ENCODE assay signal across 17 cellular contexts in the genomic region with DNA sequence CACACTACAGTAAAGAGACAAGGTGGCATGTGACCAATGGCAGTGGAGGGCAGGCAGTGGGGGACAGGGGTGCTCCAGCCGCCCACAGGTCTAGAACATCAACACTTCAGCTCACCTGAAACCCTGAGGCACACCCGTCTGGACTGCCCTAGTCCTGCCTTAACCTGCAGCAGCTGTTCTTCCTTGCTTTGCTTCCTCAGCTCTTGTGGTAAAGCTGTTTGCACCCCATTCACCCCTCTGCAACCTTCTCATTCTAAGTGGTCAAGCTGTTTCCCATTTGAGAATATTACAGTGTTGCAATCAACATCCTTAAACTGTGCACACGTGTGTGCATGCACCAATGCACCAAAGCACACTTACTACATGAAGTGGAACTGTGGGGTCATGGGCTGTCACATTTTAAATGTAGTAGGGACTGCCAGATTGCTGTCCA. TPM values are rescaled to one million over a fixed set of nuclear protein-coding genes. Genes with fewer than 3 reads are reported as not detected.
DNase-seq lines count a peak whose midpoint lies in the region; ATAC-seq and TF ChIP-seq lines count a peak whose summit lies in the region.
"Had no signal": no experiment of that assay in that cellular context is flagged by ENCODE, and none has a peak within 500 bp of the region (broad histone marks: within the 10 kb centered on the region; RNA-seq: fewer than 3 reads in every experiment).

No MANE protein-coding gene starts in this region.

- intact Hi-C loops in activated B cell treated with CpG ODN at 0.5 μM for 24 hours (cut with micrococcal nuclease) (no loop called here), adrenal gland (cut with DNase I) (no loop called here)
- intact Hi-C loops in activated CD4-positive, alpha-beta memory T cell treated with anti-CD3 and anti-CD28 coated beads for 36 hours (cut with micrococcal nuclease): no loop called here

- no peaks in the 10 kb centered on the region for H3K36me3 Mint-ChIP-seq in activated B cell treated with CpG ODN at 0.5 μM for 24 hours (ENCODE audit: low read depth)
- H3K36me3 Mint-ChIP-seq in activated CD4-positive, alpha-beta memory T cell treated with anti-CD3 and anti-CD28 coated beads for 36 hours: no peaks in the 10 kb centered on the region

- H3K36me3 ChIP-seq in DOHH2 (ENCODE audit: control insufficient read depth, low read length) (no peaks in the 10 kb centered on the region), adrenal gland (replicated peaks in 1 of 2) (no peaks in the 10 kb centered on the region)
- H3K36me3 ChIP-seq: heart right ventricle had no signal

- no peaks in the 10 kb centered on the region for H4K20me1 ChIP-seq in DOHH2 (ENCODE audit: control insufficient read depth, insufficient read depth, low read depth, low read length)

- no peak for DNase-seq in activated B cell treated with CpG ODN at 0.5 μM for 24 hours
- no peak for DNase-seq in adrenal gland
- DNase-seq in activated CD4-positive, alpha-beta memory T cell treated with anti-CD3 and anti-CD28 coated beads for 36 hours: no peak
- DNase-seq in GM19240 (ENCODE audit: insufficient read length, low spot score): no peak
- DNase-seq: activated CD4-positive, CD25-positive, alpha-beta regulatory T cell; dorsolateral prefrontal cortex; esophagus squamous epithelium; H9; heart right ventricle; NCI-H226; stimulated activated CD4-positive, alpha-beta T cell treated with anti-CD3 and anti-CD28 coated beads, Interleukin-4, amount 100 ng/mL, for 4 hours; trophoblast cell had no signal

- no peaks in the 10 kb centered on the region for H3K27me3 ChIP-seq in DOHH2 (ENCODE audit: control insufficient read depth, low read length)
- peaks cover 4% of the 10 kb centered on the region for H3K27me3 ChIP-seq in adrenal gland
- H3K27me3 ChIP-seq: esophagus squamous epithelium had no signal

- no peak for TF ChIP-seq POLR2A in adrenal gland (IDR thresholded peaks at IDR 0.05)

- WGBS in adrenal gland, 4 donors: 66 to 78% (median 76%) methylated on average over 3 of the region's 3 CpGs

- peak overlapping the region; percentile 83 for H3K4me2 ChIP-seq in DOHH2 (ENCODE audit: low read length)

- H3K4me3 Mint-ChIP-seq in activated B cell treated with CpG ODN at 0.5 μM for 24 hours: no peak overlapping the region
- no peak overlapping the region for H3K4me3 Mint-ChIP-seq in activated CD4-positive, alpha-beta memory T cell treated with anti-CD3 and anti-CD28 coated beads for 36 hours
- H3K4me3 Mint-ChIP-seq: H9 had no signal

- peak overlapping the region; percentile 24 for H3K27ac Mint-ChIP-seq in activated B cell treated with CpG ODN at 0.5 μM for 24 hours
- no peak overlapping the region for H3K27ac Mint-ChIP-seq in activated CD4-positive, alpha-beta memory T cell treated with anti-CD3 and anti-CD28 coated beads for 36 hours

- H3K27me3 Mint-ChIP-seq in activated B cell treated with CpG ODN at 0.5 μM for 24 hours: no peaks in the 10 kb centered on the region
- peaks cover 8% of the 10 kb centered on the region for H3K27me3 Mint-ChIP-seq in activated CD4-positive, alpha-beta memory T cell treated with anti-CD3 and anti-CD28 coated beads for 36 hours
- H3K27me3 Mint-ChIP-seq: IgD-negative memory B cell had no signal

- H3K9me3 ChIP-seq in DOHH2 (ENCODE audit: control insufficient read depth, insufficient read depth, low read length) (no peaks in the 10 kb centered on the region), adrenal gland (replicated peaks in 1 of 3) (no peaks in the 10 kb centered on the region)
- H3K9me3 ChIP-seq: esophagus squamous epithelium had no signal

- H3K4me3 ChIP-seq in DOHH2 (ENCODE audit: low read length) (peak overlapping the region; percentile 69), adrenal gland (no peak overlapping the region)
- H3K4me3 ChIP-seq: dorsolateral prefrontal cortex, esophagus squamous epithelium, heart right ventricle had no signal

- H3K27ac ChIP-seq in DOHH2 (ENCODE audit: low read depth, low read length) (peak overlapping the region; percentile 81), adrenal gland (no peak overlapping the region)
- H3K27ac ChIP-seq: dorsolateral prefrontal cortex, heart right ventricle had no signal

- TF ChIP-seq CTCF in DOHH2 (IDR thresholded peaks at IDR 0.05; ENCODE audit: low read depth, low read length, poor library complexity, severe bottlenecking) (no peak), activated B cell treated with CpG ODN at 0.5 μM for 24 hours (IDR thresholded peaks at IDR 0.05) (no peak), adrenal gland (IDR thresholded peaks at IDR 0.05) (no peak)

- H3K4me1 ChIP-seq in DOHH2 (ENCODE audit: control insufficient read depth, low read length): peaks cover 52% of the 10 kb centered on the region
- no peaks in the 10 kb centered on the region for H3K4me1 ChIP-seq in adrenal gland (replicated peaks in 1 of 2)
- H3K4me1 ChIP-seq: heart right ventricle had no signal

- H3F3A ChIP-seq in DOHH2 (ENCODE audit: control insufficient read depth, insufficient read depth): peaks cover 19% of the 10 kb centered on the region

- POLR2A ChIA-PET in activated B cell treated with CpG ODN at 0.5 μM for 24 hours (lab: Charles Lee): interaction anchor here (0.5 kb wide), 1 partner anchor 1202 kb away, joined by 3 read pairs; no protein-coding TSS in a partner anchor
- POLR2A ChIA-PET in activated CD4-positive, alpha-beta memory T cell treated with anti-CD3 and anti-CD28 coated beads for 36 hours (lab: Charles Lee): no interaction called here

- H3K4me1 Mint-ChIP-seq in activated B cell treated with CpG ODN at 0.5 μM for 24 hours: peaks cover 28% of the 10 kb centered on the region
- H3K4me1 Mint-ChIP-seq in activated CD4-positive, alpha-beta memory T cell treated with anti-CD3 and anti-CD28 coated beads for 36 hours (ENCODE audit: low read depth): peaks cover 5% of the 10 kb centered on the region

- no peaks in the 10 kb centered on the region for H3K79me2 ChIP-seq in DOHH2 (ENCODE audit: control insufficient read depth, low read length)

- H3K9me3 Mint-ChIP-seq in activated B cell treated with CpG ODN at 0.5 μM for 24 hours: no peaks in the 10 kb centered on the region
- no peaks in the 10 kb centered on the region for H3K9me3 Mint-ChIP-seq in activated CD4-positive, alpha-beta memory T cell treated with anti-CD3 and anti-CD28 coated beads for 36 hours
- H3K9me3 Mint-ChIP-seq: H9 had no signal

- CTCF ChIA-PET in activated B cell treated with CpG ODN at 0.5 μM for 24 hours (lab: Charles Lee): interaction anchor here (1.4 kb wide), 1 partner anchor 13 kb away, joined by 4 read pairs; no protein-coding TSS in a partner anchor
- CTCF ChIA-PET in activated CD4-positive, alpha-beta memory T cell treated with anti-CD3 and anti-CD28 coated beads for 36 hours (lab: Charles Lee): interaction anchor here (1.5 kb wide), 1 partner anchor 101 kb away, joined by 4 read pairs; no protein-coding TSS in a partner anchor

- ATAC-seq in GM19023 (IDR thresholded peaks at IDR 0.05; ENCODE audit: unreplicated experiment): peak; percentile 39
- peak; percentile 39 for ATAC-seq in HG03135 (IDR thresholded peaks at IDR 0.05; ENCODE audit: unreplicated experiment)
- ATAC-seq in activated B cell treated with CpG ODN at 0.5 μM for 24 hours (ENCODE audit: low read depth): peak; percentile 30
- ATAC-seq in HG03439 (IDR thresholded peaks at IDR 0.05; ENCODE audit: unreplicated experiment): no peak
- ATAC-seq: heart right ventricle had no signal

- H3K9me2 ChIP-seq in DOHH2 (replicated peaks; ENCODE audit: control insufficient read depth, low read length): no peaks in the 10 kb centered on the region

RNA-seq across cellular contexts. Expression of a gene that starts 32.3 kb away (rescaled TPM):
- total RNA-seq in activated B cell treated with CpG ODN at 0.5 μM for 24 hours (not detected in 2 replicates), adrenal gland (1 to 10 TPM in 3 of 8 donors, under 1 TPM in 2, not detected in 3; 0.28 to 1.8 (median 1.0) TPM)
- polyA plus RNA-seq in adrenal gland: 1 to 10 TPM in 2 of 3 donors, under 1 TPM in 1; 0.33 to 2.2 (median 1.4) TPM
- not detected for total RNA-seq in activated CD4-positive, alpha-beta memory T cell treated with anti-CD3 and anti-CD28 coated beads for 36 hours
